ENCODE assay signal across 8 cellular contexts in genomic region chr1:966135-966602, GRCh38. TPM values are rescaled to one million over a fixed set of nuclear protein-coding genes. Genes with fewer than 3 reads are reported as not detected.
A peak's percentile ranks its signal among the peaks of the same experiment; 100 is the strongest.
DNase-seq lines count a peak whose midpoint lies in the region; ATAC-seq and TF ChIP-seq lines count a peak whose summit lies in the region.

Gene PLEKHN1, plus strand, starts transcription at chr1:966482. Its CDS starts 50 bp downstream, at chr1:966532.

- no peaks in the 10 kb centered on the region for H4K20me1 ChIP-seq in Loucy (ENCODE audit: insufficient read depth, low read length, poor library complexity, severe bottlenecking)

- H3K9me3 ChIP-seq in Loucy (ENCODE audit: insufficient read depth, low read depth, low read length) (no peaks in the 10 kb centered on the region), ascending aorta (no peaks in the 10 kb centered on the region), thoracic aorta (no peaks in the 10 kb centered on the region)

- intact Hi-C loops in ascending aorta (cut with DNase I): no loop called here

- peak; percentile 70 for DNase-seq in AG08396 (ENCODE audit: low spot score)
- no peak for DNase-seq in ascending aorta (ENCODE audit: low spot score in 2 of 2)
- DNase-seq in kidney epithelial cell (ENCODE audit: low read depth): no peak
- DNase-seq in thoracic aorta (ENCODE audit: low spot score): no peak
- no peak for DNase-seq in NOMO-1 treated with dmso at 0.1 percent for 144 hours (lab: John Stamatoyannopoulos, UW; ENCODE audit: unreplicated experiment)
- no peak for DNase-seq in mucosa of gallbladder (ENCODE audit: low spot score)

- H3F3A ChIP-seq in Loucy (ENCODE audit: low read depth): no peaks in the 10 kb centered on the region

- no peak for TF ChIP-seq CTCF in Loucy (conservative IDR thresholded peaks at IDR 0.05; ENCODE audit: low read length)
- TF ChIP-seq CTCF in ascending aorta (IDR thresholded peaks at IDR 0.05): no peak
- no peak for TF ChIP-seq CTCF in kidney epithelial cell (IDR thresholded peaks at IDR 0.05; ENCODE audit: insufficient read depth, low read length, poor library complexity, severe bottlenecking)
- no peak for TF ChIP-seq CTCF in thoracic aorta (IDR thresholded peaks at IDR 0.05)

- H3K4me2 ChIP-seq in Loucy (ENCODE audit: low read depth, low read length, poor library complexity, severe bottlenecking): peak within 1 kb of the TSS; percentile 78

- H3K27ac ChIP-seq in ascending aorta (peak within 1 kb of the TSS in 1 of 2 donors; percentile 67), thoracic aorta (peak within 1 kb of the TSS in 1 of 2 donors; percentile 48)

- peak within 1 kb of the TSS; percentile 67 for H3K4me3 ChIP-seq in Loucy (ENCODE audit: low read length, poor library complexity, severe bottlenecking)
- H3K4me3 ChIP-seq in ascending aorta: peak within 1 kb of the TSS; percentile 62 to 77
- H3K4me3 ChIP-seq in kidney epithelial cell (ENCODE audit: low read depth, low read length): peak within 1 kb of the TSS; percentile 59
- peak within 1 kb of the TSS; percentile 92 for H3K4me3 ChIP-seq in thoracic aorta

- H2AFZ ChIP-seq in Loucy (ENCODE audit: low read length): peak within 1 kb of the TSS; percentile 89

- no peaks in the 10 kb centered on the region for H3K79me2 ChIP-seq in Loucy (ENCODE audit: insufficient read depth, low read length)

- no peaks in the 10 kb centered on the region for H3K9me2 ChIP-seq in Loucy (replicated peaks; ENCODE audit: low read depth, low read length)

- no peaks in the 10 kb centered on the region for H3K36me3 ChIP-seq in Loucy (ENCODE audit: insufficient read depth, low read length)
- H3K36me3 ChIP-seq in ascending aorta: peaks cover 4 to 11% of the 10 kb centered on the region in 2 donors
- H3K36me3 ChIP-seq in kidney epithelial cell (ENCODE audit: control insufficient read depth, insufficient read depth, low read length): no peaks in the 10 kb centered on the region
- no peaks in the 10 kb centered on the region for H3K36me3 ChIP-seq in thoracic aorta

- ATAC-seq in GM19438 (IDR thresholded peaks at IDR 0.05; ENCODE audit: low read depth, unreplicated experiment) (peak; percentile 29), thoracic aorta (ENCODE audit: insufficient number of reproducible peaks, low FRiP score, low read depth) (no peak)

- H3K4me1 ChIP-seq in Loucy (ENCODE audit: insufficient read depth, low read length, poor library complexity, severe bottlenecking) (peaks cover 18% of the 10 kb centered on the region), ascending aorta (peaks cover 8 to 9% of the 10 kb centered on the region in 2 donors), thoracic aorta (ENCODE audit: control insufficient read depth in 1 of 2, low read depth in 2 of 2) (peaks cover 6 to 14% of the 10 kb centered on the region in 2 donors)

- H3K9ac ChIP-seq in Loucy (ENCODE audit: low read depth, low read length, poor library complexity, severe bottlenecking): peak within 1 kb of the TSS; percentile 45

- no peaks in the 10 kb centered on the region for H3K27me3 ChIP-seq in Loucy (ENCODE audit: insufficient read depth, low read length, poor library complexity, severe bottlenecking)
- H3K27me3 ChIP-seq in ascending aorta: peaks cover 6% of the 10 kb centered on the region
- H3K27me3 ChIP-seq in kidney epithelial cell (ENCODE audit: control insufficient read depth, insufficient read depth, low read length): peaks cover 12% of the 10 kb centered on the region
- H3K27me3 ChIP-seq in thoracic aorta (replicated peaks; ENCODE audit: insufficient read depth): no peaks in the 10 kb centered on the region

RNA-seq across cellular contexts. Expression of gene PLEKHN1, which starts in this region (rescaled TPM):
- total RNA-seq in ascending aorta (not detected), kidney epithelial cell (13.2 and 13.3 TPM in 2 replicates), thoracic aorta (under 1 TPM in 1 of 2 donors, not detected in 1; 0.27 TPM), mucosa of gallbladder (1.8 TPM)
